In the genomic region with DNA sequence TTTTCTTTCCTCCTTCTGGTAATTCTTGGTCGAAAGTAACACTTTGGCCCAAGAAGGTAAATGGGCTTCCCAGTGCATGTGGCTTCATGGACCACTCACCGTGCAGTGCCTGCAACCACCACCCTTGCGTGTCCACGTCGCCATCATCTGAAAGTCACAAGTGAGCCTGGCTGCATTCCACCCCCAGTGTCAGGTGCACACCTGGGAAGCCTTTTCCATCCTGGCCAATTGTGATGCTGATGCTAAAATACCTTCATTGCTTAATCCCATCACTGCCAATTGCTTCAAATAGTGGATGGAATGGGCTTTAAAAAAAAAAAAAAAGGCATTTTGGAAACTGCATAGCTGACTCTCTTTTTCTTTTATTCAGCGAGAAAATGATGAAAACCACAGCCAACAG, we compare ENCODE assay signal across 18 cellular contexts.
"Had no signal": no experiment of that assay in that cellular context is flagged by ENCODE, and none has a peak within 500 bp of the region (broad histone marks: within the 10 kb centered on the region; RNA-seq: fewer than 3 reads in every experiment).

No MANE protein-coding gene starts in this region.

- H3K4me3 ChIP-seq: mucosa of descending colon, right atrium auricular region, sigmoid colon, skin epidermis, testis, tibial nerve had no signal

- H3K4me3 Mint-ChIP-seq: natural killer cell; neural crest cell; stimulated activated naive B cell treated with anti-CD40 and anti-IgM and Interleukin-4, amounts not matched to agents 10 μg/mL and 1 μg/mL and 100 μg/mL, for 72 hours; stimulated activated naive CD8-positive, alpha-beta T cell treated with anti-CD3 and anti-CD28 coated beads, Interleukin-15, amount 100 ng/mL, for 72 hours had no signal

- ATAC-seq: foreskin keratinocyte; natural killer cell; stimulated activated naive B cell treated with anti-CD40 and anti-IgM and Interleukin-4, amounts not matched to agents 10 μg/mL and 1 μg/mL and 100 μg/mL, for 72 hours; stimulated activated naive CD8-positive, alpha-beta T cell treated with anti-CD3 and anti-CD28 coated beads, Interleukin-15, amount 100 ng/mL, for 72 hours had no signal

- H3K27me3 ChIP-seq: foreskin keratinocyte, right atrium auricular region, sigmoid colon, testis, tibial nerve had no signal

- H3K36me3 ChIP-seq: sigmoid colon had no signal

- H3K27ac Mint-ChIP-seq: natural killer cell; stimulated activated naive B cell treated with anti-CD40 and anti-IgM and Interleukin-4, amounts not matched to agents 10 μg/mL and 1 μg/mL and 100 μg/mL, for 72 hours; stimulated activated naive CD8-positive, alpha-beta T cell treated with anti-CD3 and anti-CD28 coated beads, Interleukin-15, amount 100 ng/mL, for 72 hours had no signal

- DNase-seq: dermis blood vessel endothelial cell; erythroblast; foreskin keratinocyte; kidney glomerular epithelial cell; mesendoderm; natural killer cell; posterior cingulate gyrus; sigmoid colon; stimulated activated CD4-positive, alpha-beta T cell treated with anti-CD3 and anti-CD28 coated beads, Interleukin-2, amount 100 ng/mL, for 24 hours; stimulated activated CD4-positive, alpha-beta T cell treated with anti-CD3 and anti-CD28 coated beads, Interleukin-4, amount 100 ng/mL, for 4 hours; stimulated activated naive B cell treated with anti-CD40 and anti-IgM and Interleukin-4, amounts not matched to agents 10 μg/mL and 1 μg/mL and 100 μg/mL, for 72 hours; stimulated activated naive CD8-positive, alpha-beta T cell treated with anti-CD3 and anti-CD28 coated beads, Interleukin-15, amount 100 ng/mL, for 72 hours; testis had no signal

- H3K4me1 ChIP-seq: right atrium auricular region, sigmoid colon, testis, tibial nerve had no signal

- H3K9me3 ChIP-seq: mucosa of descending colon, right atrium auricular region, sigmoid colon, testis, tibial nerve had no signal

- H3K36me3 Mint-ChIP-seq: natural killer cell; stimulated activated naive B cell treated with anti-CD40 and anti-IgM and Interleukin-4, amounts not matched to agents 10 μg/mL and 1 μg/mL and 100 μg/mL, for 72 hours had no signal

- H3K27ac ChIP-seq: foreskin keratinocyte, right atrium auricular region, sigmoid colon, skin epidermis, testis, tibial nerve had no signal

- H3K9me3 Mint-ChIP-seq: neural crest cell; stimulated activated naive CD8-positive, alpha-beta T cell treated with anti-CD3 and anti-CD28 coated beads, Interleukin-15, amount 100 ng/mL, for 72 hours had no signal

- H3K4me1 Mint-ChIP-seq: natural killer cell; stimulated activated naive B cell treated with anti-CD40 and anti-IgM and Interleukin-4, amounts not matched to agents 10 μg/mL and 1 μg/mL and 100 μg/mL, for 72 hours; stimulated activated naive CD8-positive, alpha-beta T cell treated with anti-CD3 and anti-CD28 coated beads, Interleukin-15, amount 100 ng/mL, for 72 hours had no signal
